In genomic region chr7:70177166-70177565, GRCh38 we compare ENCODE assay signal across 16 cellular contexts.
DNase-seq lines count a peak whose midpoint lies in the region; ATAC-seq and TF ChIP-seq lines count a peak whose summit lies in the region.
"Had no signal": no experiment of that assay in that cellular context is flagged by ENCODE, and none has a peak within 500 bp of the region (broad histone marks: within the 10 kb centered on the region; RNA-seq: fewer than 3 reads in every experiment).

No MANE protein-coding gene starts in this region.

- no peak overlapping the region for H3K4me3 ChIP-seq in SK-N-SH (ENCODE audit: low read depth in 2 of 2, low read length in 1 of 2)
- H3K4me3 ChIP-seq in fibroblast of mammary gland (ENCODE audit: control insufficient read depth, low read depth, low read length) = no peak overlapping the region
- no peak overlapping the region for H3K4me3 ChIP-seq in gastrocnemius medialis
- H3K4me3 ChIP-seq in H7 (ENCODE audit: insufficient read depth, low read depth, low read length) = no peak overlapping the region
- H3K4me3 ChIP-seq: K562, neural progenitor cell, right atrium auricular region, upper lobe of right lung had no signal

- CTCF ChIA-PET in SK-N-SH (lab: Yijun Ruan, JAX) = interaction anchor here (1.2 to 5.2 kb wide), 3 partner anchors 16 to 135 kb away, joined by 7 to 16 read pairs (median 9); no protein-coding TSS in a partner anchor

- no peaks in the 10 kb centered on the region for H4K20me1 ChIP-seq in SK-N-SH (ENCODE audit: insufficient read depth)

- no peak overlapping the region for H3K4me2 ChIP-seq in SK-N-SH
- H3K4me2 ChIP-seq: neural progenitor cell had no signal

- in situ Hi-C loops in gastrocnemius medialis (cut with MboI; ENCODE audit: low sequenced_read_pairs in 4 of 4) = no loop called here

- H3K9me3 ChIP-seq in SK-N-SH = no peaks in the 10 kb centered on the region
- H3K9me3 ChIP-seq in gastrocnemius medialis = no peaks in the 10 kb centered on the region
- H3K9me3 ChIP-seq: upper lobe of right lung had no signal

- peak overlapping the region in 1 of 2 experiments; percentile 33; a peak in 2 of 4 replicates for H3K27ac ChIP-seq in SK-N-SH (ENCODE audit: low read depth in 2 of 2, low read length in 1 of 2)
- no peak overlapping the region for H3K27ac ChIP-seq in gastrocnemius medialis
- H3K27ac ChIP-seq: neural progenitor cell, right atrium auricular region, upper lobe of right lung had no signal

- H3K9ac ChIP-seq in SK-N-SH = no peak overlapping the region
- H3K9ac ChIP-seq: neural progenitor cell had no signal

- 75% methylated on average over 3 of the region's 3 CpGs for WGBS in SK-N-SH (ENCODE audit: low lambda C conversion rate)

- H3K79me2 ChIP-seq in SK-N-SH (ENCODE audit: insufficient read depth) = no peaks in the 10 kb centered on the region

- no peak for ATAC-seq in gastrocnemius medialis
- ATAC-seq: K562 had no signal

- DNase-seq in AG08396 (ENCODE audit: low spot score) = peak; percentile 9
- DNase-seq in GM10266 (ENCODE audit: extremely low spot score) = peak; percentile 7
- DNase-seq in SK-N-SH = no peak
- DNase-seq in fibroblast of mammary gland (ENCODE audit: low read depth) = peak; percentile 78
- DNase-seq in COLO668 (lab: John Stamatoyannopoulos, UW; ENCODE audit: unreplicated experiment) = no peak
- DNase-seq in gastrocnemius medialis = no peak
- DNase-seq in H7 = no peak
- no peak for DNase-seq in HUDEP-2 (lab: John Stamatoyannopoulos, UW; ENCODE audit: unreplicated experiment in 76 of 76)
- DNase-seq: cerebellar nuclear complex; NCI-H1417; NCI-H345; stimulated activated CD4-positive, alpha-beta T cell treated with anti-CD3 and anti-CD28 coated beads, Interleukin-2, amount 100 ng/mL, for 48 hours; upper lobe of right lung had no signal

- peaks cover 12% of the 10 kb centered on the region for H3F3A ChIP-seq in SK-N-SH (replicated peaks; ENCODE audit: insufficient read depth)

- TF ChIP-seq EP300 in SK-N-SH (IDR thresholded peaks at IDR 0.05; ENCODE audit: borderline replicate concordance in 1 of 2, low read depth in 1 of 2, low read length in 1 of 2) = no peak

- no peak for TF ChIP-seq POLR2A in gastrocnemius medialis (IDR thresholded peaks at IDR 0.05)

- intact Hi-C loops in gastrocnemius medialis (cut with DNase I; ENCODE audit: low total_unique reads) = no loop called here

- no peaks in the 10 kb centered on the region for H3K9me2 ChIP-seq in SK-N-SH

- no peak for TF ChIP-seq RAD21 in SK-N-SH (IDR thresholded peaks at IDR 0.05; ENCODE audit: low read length)

- no peaks in the 10 kb centered on the region for H3K27me3 ChIP-seq in SK-N-SH (ENCODE audit: insufficient read depth)
- no peaks in the 10 kb centered on the region for H3K27me3 ChIP-seq in gastrocnemius medialis
- no peaks in the 10 kb centered on the region for H3K27me3 ChIP-seq in H7 (ENCODE audit: control insufficient read depth, insufficient read depth, low read length)
- H3K27me3 ChIP-seq: right atrium auricular region, upper lobe of right lung had no signal

- no peak overlapping the region for H2AFZ ChIP-seq in SK-N-SH (ENCODE audit: low read depth)
- H2AFZ ChIP-seq: neural progenitor cell had no signal

- POLR2A ChIA-PET in SK-N-SH (lab: Yijun Ruan, JAX) = no interaction called here

- H3K4me1 ChIP-seq in SK-N-SH (ENCODE audit: control insufficient read depth in 1 of 2, insufficient read depth in 2 of 2, low read depth in 1 of 2, low read length in 1 of 2) = peaks cover 2 to 23% of the 10 kb centered on the region in 2 experiments; a peak in 3 of 4 replicates
- H3K4me1 ChIP-seq in gastrocnemius medialis = no peaks in the 10 kb centered on the region
- H3K4me1 ChIP-seq: neural progenitor cell, right atrium auricular region, upper lobe of right lung had no signal

- H3K36me3 ChIP-seq in SK-N-SH (replicated peaks in 1 of 2; ENCODE audit: control insufficient read depth in 1 of 2, insufficient read depth in 2 of 2, low read length in 1 of 2) (no peaks in the 10 kb centered on the region), gastrocnemius medialis (no peaks in the 10 kb centered on the region), H7 (replicated peaks; ENCODE audit: control insufficient read depth, insufficient read depth, low read length) (no peaks in the 10 kb centered on the region)
- H3K36me3 ChIP-seq: neural progenitor cell, right atrium auricular region, upper lobe of right lung had no signal

- TF ChIP-seq CTCF in GM10266 (IDR thresholded peaks at IDR 0.05; ENCODE audit: control insufficient read depth, insufficient read depth, low read depth, missing control alignments) = no peak
- no peak for TF ChIP-seq CTCF in SK-N-SH (IDR thresholded peaks at IDR 0.05)
- TF ChIP-seq CTCF in fibroblast of mammary gland (conservative IDR thresholded peaks at IDR 0.05; ENCODE audit: control insufficient read depth, insufficient read depth, low read depth, low read length) = no peak
- TF ChIP-seq CTCF in gastrocnemius medialis (IDR thresholded peaks at IDR 0.05 in 4 of 5, conservative IDR thresholded peaks at IDR 0.05 in 1 of 5) = no peak

TF ChIP-seq in SK-N-SH, 30 proteins besides CTCF, POLR2A, EP300 and RAD21 (continues in another document):
- TF ChIP-seq GABPA (IDR thresholded peaks at IDR 0.05; ENCODE audit: low read depth) (no peak), REST (IDR thresholded peaks at IDR 0.05; ENCODE audit: low read depth, low read length) (no peak), MEF2A (IDR thresholded peaks at IDR 0.05; ENCODE audit: borderline replicate concordance, low read depth) (no peak), ELF1 (IDR thresholded peaks at IDR 0.05) (no peak), SIN3A (IDR thresholded peaks at IDR 0.05; ENCODE audit: borderline replicate concordance, low read depth, low read length) (no peak), FOSL2 (IDR thresholded peaks at IDR 0.05; ENCODE audit: borderline replicate concordance, low read depth) (peak; percentile 29; the same call in 1 of the 2 replicates), NFIC (IDR thresholded peaks at IDR 0.05; ENCODE audit: borderline replicate concordance) (peak; percentile 24; the same call in 1 of the 2 replicates), FOXM1 (IDR thresholded peaks at IDR 0.05; ENCODE audit: low read depth) (no peak), JUND (IDR thresholded peaks at IDR 0.05) (peak; percentile 19; the same call in 1 of the 2 replicates), PBX3 (IDR thresholded peaks at IDR 0.05) (0 out of 2 replicates have a peak, but pooled peaks have one; percentile 12), YY1 (IDR thresholded peaks at IDR 0.05; ENCODE audit: low read depth) (no peak), RCOR1 (IDR thresholded peaks at IDR 0.05; ENCODE audit: low read length) (no peak), CHD2 (IDR thresholded peaks at IDR 0.05; ENCODE audit: low read length, partially characterized antibody) (no peak), MXI1 (IDR thresholded peaks at IDR 0.05; ENCODE audit: low read depth, low read length) (no peak), TAF1 (IDR thresholded peaks at IDR 0.05; ENCODE audit: borderline replicate concordance, low read depth, low read length) (no peak), MAX (IDR thresholded peaks at IDR 0.05; ENCODE audit: low read depth) (no peak), NRF1 (IDR thresholded peaks at IDR 0.05; ENCODE audit: low read depth, low read length) (no peak), POLR2AphosphoS5 (IDR thresholded peaks at IDR 0.05; ENCODE audit: low read depth, low read length) (no peak)
- TF ChIP-seq, protein P1, sequence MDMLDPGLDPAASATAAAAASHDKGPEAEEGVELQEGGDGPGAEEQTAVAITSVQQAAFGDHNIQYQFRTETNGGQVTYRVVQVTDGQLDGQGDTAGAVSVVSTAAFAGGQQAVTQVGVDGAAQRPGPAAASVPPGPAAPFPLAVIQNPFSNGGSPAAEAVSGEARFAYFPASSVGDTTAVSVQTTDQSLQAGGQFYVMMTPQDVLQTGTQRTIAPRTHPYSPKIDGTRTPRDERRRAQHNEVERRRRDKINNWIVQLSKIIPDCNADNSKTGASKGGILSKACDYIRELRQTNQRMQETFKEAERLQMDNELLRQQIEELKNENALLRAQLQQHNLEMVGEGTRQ (IDR thresholded peaks at IDR 0.05; ENCODE audit: borderline replicate concordance, low read depth, low read length) = no peak

Comparison
In these comparisons a context has a peak if more than half of its experiments do, and no peak if none do; other contexts are left out.
1. DNase-seq: peak in AG08396 (single experiment), GM10266 (single experiment) and fibroblast of mammary gland (single experiment); none in SK-N-SH (single experiment), COLO668 (single experiment), gastrocnemius medialis (0 of 2), H7 (single experiment) and HUDEP-2 (0 of 76).